In genomic region chr9:123406691-123407536, GRCh38 we compare ENCODE assay signal across 1 cellular context.
TF ChIP-seq lines count a peak whose summit lies in the region.

No MANE protein-coding gene starts in this region.

TF ChIP-seq in IMR-90, 13 proteins besides CTCF, POLR2A, EP300 and RAD21 (continued from another document):
- TF ChIP-seq RFX5 (IDR thresholded peaks at IDR 0.05; ENCODE audit: low read depth, low read length) (no peak), NFE2L2 (IDR thresholded peaks at IDR 0.05; ENCODE audit: low read depth, low read length) (no peak), MXI1 (IDR thresholded peaks at IDR 0.05; ENCODE audit: borderline replicate concordance, low read depth, low read length) (no peak), CHD1 (IDR thresholded peaks at IDR 0.05; ENCODE audit: low read depth, low read length) (no peak)
